Comparison of ENCODE assay signal across 8 cellular contexts in genomic region chr7:114309729-114310128, GRCh38.
"Had no signal": no experiment of that assay in that cellular context is flagged by ENCODE, and none has a peak within 500 bp of the region (broad histone marks: within the 10 kb centered on the region; RNA-seq: fewer than 3 reads in every experiment).

No MANE protein-coding gene starts in this region.

- H2AFZ ChIP-seq: GM23248 had no signal

- H3K9me3 ChIP-seq: HAP-1 had no signal

- H3K36me3 ChIP-seq: HAP-1 had no signal

- ATAC-seq: HCT116, K562 had no signal

- H3K27ac ChIP-seq: GM23248 had no signal

- H3K4me1 ChIP-seq: HAP-1 had no signal

- H3K4me3 ChIP-seq: GM23248, HAP-1, K562 had no signal

- H3K9ac ChIP-seq: GM23248 had no signal

- DNase-seq: GM23248, GOT3, H7, IMR-90, KG1 had no signal
